ENCODE assay signal across 19 cellular contexts in the genomic region with DNA sequence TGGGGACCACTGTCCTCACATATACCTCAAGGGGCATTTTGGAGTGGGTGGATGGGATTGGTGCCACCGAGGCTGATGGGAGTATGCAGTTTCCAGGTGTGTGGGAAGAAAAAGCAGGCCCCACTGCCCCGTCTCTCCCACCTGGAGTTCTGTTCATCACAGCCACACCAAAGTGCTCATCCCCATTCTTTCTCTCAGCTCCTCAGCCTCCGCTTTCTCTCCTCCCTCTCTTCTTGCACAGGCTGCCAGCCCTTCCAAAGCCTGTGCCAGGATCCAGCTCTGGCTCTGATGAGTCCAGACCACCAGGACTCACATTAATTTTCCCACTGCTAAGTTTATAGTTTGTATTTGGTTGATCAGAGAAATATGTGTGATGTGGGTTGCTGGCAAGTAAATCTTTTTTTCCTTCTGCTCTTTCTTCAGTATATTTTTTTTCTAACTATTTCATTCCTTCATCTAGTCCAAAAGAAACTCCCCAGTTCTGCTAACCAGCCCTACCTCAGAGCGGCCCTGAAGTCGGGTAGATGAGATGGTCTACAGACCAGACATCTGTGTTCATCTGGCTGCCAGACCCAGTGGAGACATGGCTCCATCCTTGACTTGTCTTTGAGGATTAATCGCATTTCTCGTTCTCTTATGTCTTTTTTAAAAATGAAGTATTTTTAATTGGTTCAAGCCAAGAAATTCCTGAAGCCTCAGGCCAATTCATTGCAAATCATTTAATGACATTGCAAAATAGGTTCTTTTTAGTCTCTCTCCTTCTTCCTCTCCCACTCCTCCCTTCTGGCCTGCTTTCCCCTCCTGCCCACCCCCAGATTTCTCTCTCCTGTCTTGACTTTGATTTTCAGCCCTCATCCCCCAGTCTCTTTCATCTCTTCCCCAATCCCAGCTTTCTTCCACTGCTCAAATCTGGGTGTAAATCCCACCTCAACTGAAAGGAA. TPM values are rescaled to one million over a fixed set of nuclear protein-coding genes. Genes with fewer than 3 reads are reported as not detected.
A peak's percentile ranks its signal among the peaks of the same experiment; 100 is the strongest.
DNase-seq lines count a peak whose midpoint lies in the region; ATAC-seq and TF ChIP-seq lines count a peak whose summit lies in the region.
"Had no signal": no experiment of that assay in that cellular context is flagged by ENCODE, and none has a peak within 500 bp of the region (broad histone marks: within the 10 kb centered on the region; RNA-seq: fewer than 3 reads in every experiment).

No MANE protein-coding gene starts in this region.

- H3K27me3 ChIP-seq in colonic mucosa (no peaks in the 10 kb centered on the region), left ventricle myocardium inferior (ENCODE audit: low read depth) (no peaks in the 10 kb centered on the region), psoas muscle (ENCODE audit: insufficient read depth in 3 of 3, low read length in 2 of 3) (no peaks in the 10 kb centered on the region), upper lobe of right lung (no peaks in the 10 kb centered on the region), Caco-2 (replicated peaks; ENCODE audit: control insufficient read depth, insufficient read depth, low read length) (no peaks in the 10 kb centered on the region; the same call in 1 of the 2 replicates), WERI-Rb-1 (ENCODE audit: insufficient read depth, low read depth, severe bottlenecking) (no peaks in the 10 kb centered on the region)
- H3K27me3 ChIP-seq: BLaER1, foreskin keratinocyte, ovary had no signal

- H3K27me3 Mint-ChIP-seq in Caco-2 (ENCODE audit: insufficient read depth, unreplicated experiment) = peaks cover 30% of the 10 kb centered on the region
- H3K27me3 Mint-ChIP-seq: IgD-negative memory B cell had no signal

- no peaks in the 10 kb centered on the region for H3K9me3 ChIP-seq in colonic mucosa
- no peaks in the 10 kb centered on the region for H3K9me3 ChIP-seq in left ventricle myocardium inferior (replicated peaks)
- H3K9me3 ChIP-seq in psoas muscle = no peaks in the 10 kb centered on the region
- no peaks in the 10 kb centered on the region for H3K9me3 ChIP-seq in upper lobe of right lung
- H3K9me3 ChIP-seq in Caco-2 = no peaks in the 10 kb centered on the region
- H3K9me3 ChIP-seq in WERI-Rb-1 (ENCODE audit: severe bottlenecking) = no peaks in the 10 kb centered on the region
- H3K9me3 ChIP-seq: BLaER1, ovary had no signal

- POLR2A ChIA-PET in Caco-2 (lab: Charles Lee) = no interaction called here

- H3K4me3 ChIP-seq in colonic mucosa = no peak overlapping the region
- H3K4me3 ChIP-seq in left ventricle myocardium inferior = no peak overlapping the region
- H3K4me3 ChIP-seq in psoas muscle = no peak overlapping the region
- H3K4me3 ChIP-seq in upper lobe of right lung = no peak overlapping the region
- no peak overlapping the region for H3K4me3 ChIP-seq in Caco-2 (ENCODE audit: low read depth, low read length)
- H3K4me3 ChIP-seq in WERI-Rb-1 (ENCODE audit: low read depth, low read length) = no peak overlapping the region
- H3K4me3 ChIP-seq: BLaER1, ovary had no signal

- H3K4me3 Mint-ChIP-seq in Caco-2 (ENCODE audit: unreplicated experiment) = no peak overlapping the region
- H3K4me3 Mint-ChIP-seq: activated naive CD4-positive, alpha-beta T cell treated with anti-CD3 and anti-CD28 coated beads, Interleukin-2, amount 10 ng/mL, durations not matched to agents 7 days and 5 days; IgD-negative memory B cell had no signal

- WGBS in psoas muscle, 3 donors = 69 to 73% (median 72%) methylated on average over 7 of the region's 7 CpGs

- no peak for DNase-seq in colonic mucosa
- DNase-seq in left ventricle myocardium inferior = no peak
- DNase-seq in psoas muscle = peak; percentile 51 to 69
- no peak for DNase-seq in upper lobe of right lung
- DNase-seq in Caco-2 = no peak
- DNase-seq in WERI-Rb-1 = no peak
- no peak for DNase-seq in stimulated activated naive CD4-positive, alpha-beta T cell (lab: John Stamatoyannopoulos, UW)
- DNase-seq: activated CD8-positive, alpha-beta memory T cell treated with anti-CD3 and anti-CD28 coated beads, Interleukin-2, amount 50 U/mL, for 48 hours; activated naive CD4-positive, alpha-beta T cell treated with anti-CD3 and anti-CD28 coated beads, Interleukin-2, amount 10 ng/mL, durations not matched to agents 7 days and 5 days; DMS153; effector CD8-positive, alpha-beta T cell; foreskin keratinocyte; stimulated activated CD4-positive, alpha-beta T cell treated with anti-CD3 and anti-CD28 coated beads, Interleukin-12 subunit alpha, Interleukin-12 subunit beta, amount 100 ng/mL, for 4 hours; stimulated activated naive CD8-positive, alpha-beta T cell treated with anti-CD3 and anti-CD28 coated beads, Interleukin-15, Interleukin-2, amounts not matched to agents 100 U/mL and 50 U/mL, for 24 hours; T-helper 2 cell had no signal

- CTCF ChIA-PET in Caco-2 (lab: Charles Lee) = no interaction called here

- H3K36me3 Mint-ChIP-seq in Caco-2 (ENCODE audit: insufficient read depth, unreplicated experiment) = peaks cover 4% of the 10 kb centered on the region
- H3K36me3 Mint-ChIP-seq: activated naive CD4-positive, alpha-beta T cell treated with anti-CD3 and anti-CD28 coated beads, Interleukin-2, amount 10 ng/mL, durations not matched to agents 7 days and 5 days had no signal

- H3K4me1 Mint-ChIP-seq in Caco-2 (ENCODE audit: low read depth, unreplicated experiment) = no peaks in the 10 kb centered on the region
- H3K4me1 Mint-ChIP-seq: activated naive CD4-positive, alpha-beta T cell treated with anti-CD3 and anti-CD28 coated beads, Interleukin-2, amount 10 ng/mL, durations not matched to agents 7 days and 5 days had no signal

- intact Hi-C loops in colonic mucosa (cut with DNase I) (no loop called here), left ventricle myocardium inferior (cut with micrococcal nuclease) (no loop called here), psoas muscle (cut with DNase I) (no loop called here), upper lobe of right lung (cut with DNase I) (no loop called here), Caco-2 (cut with micrococcal nuclease; ENCODE audit: unreplicated experiment) (no loop called here)

- no peaks in the 10 kb centered on the region for H3K9me3 Mint-ChIP-seq in Caco-2 (ENCODE audit: unreplicated experiment)
- H3K9me3 Mint-ChIP-seq: activated naive CD4-positive, alpha-beta T cell treated with anti-CD3 and anti-CD28 coated beads, Interleukin-2, amount 10 ng/mL, durations not matched to agents 7 days and 5 days; IgD-negative memory B cell had no signal

- BruUV-seq in Caco-2 (replicated peaks; lab: Mats Ljungman, UMichigan) = no TSS peak

- ATAC-seq in psoas muscle (peak in 3 of 4 donors; percentile 28 to 53 (median 50)), upper lobe of right lung (peak; percentile 29)
- ATAC-seq: stimulated activated naive CD8-positive, alpha-beta T cell treated with anti-CD3 and anti-CD28 coated beads, Interleukin-15, Interleukin-2, amounts not matched to agents 100 U/mL and 50 U/mL, for 24 hours had no signal

- TF ChIP-seq CTCF in colonic mucosa (IDR thresholded peaks at IDR 0.05) (no peak), left ventricle myocardium inferior (IDR thresholded peaks at IDR 0.05; ENCODE audit: borderline replicate concordance) (no peak), psoas muscle (IDR thresholded peaks at IDR 0.05) (no peak), upper lobe of right lung (IDR thresholded peaks at IDR 0.05) (no peak), Caco-2 (IDR thresholded peaks at IDR 0.05; ENCODE audit: insufficient read depth in 1 of 2, low read depth in 1 of 2, low read length in 1 of 2, severe bottlenecking in 1 of 2, unreplicated experiment in 1 of 2) (no peak), WERI-Rb-1 (IDR thresholded peaks at IDR 0.05; ENCODE audit: low read depth, low read length) (no peak)

- no peak overlapping the region for H3K27ac Mint-ChIP-seq in Caco-2 (ENCODE audit: unreplicated experiment)
- H3K27ac Mint-ChIP-seq: activated naive CD4-positive, alpha-beta T cell treated with anti-CD3 and anti-CD28 coated beads, Interleukin-2, amount 10 ng/mL, durations not matched to agents 7 days and 5 days; IgD-negative memory B cell had no signal

- H3K4me1 ChIP-seq in colonic mucosa (no peaks in the 10 kb centered on the region), left ventricle myocardium inferior (peaks cover 22% of the 10 kb centered on the region), psoas muscle (peaks cover 29% of the 10 kb centered on the region), upper lobe of right lung (peaks cover 6% of the 10 kb centered on the region), Caco-2 (no peaks in the 10 kb centered on the region)
- H3K4me1 ChIP-seq: BLaER1 had no signal

- H3K36me3 ChIP-seq in colonic mucosa (no peaks in the 10 kb centered on the region), left ventricle myocardium inferior (no peaks in the 10 kb centered on the region), psoas muscle (ENCODE audit: insufficient read depth in 1 of 2, low read depth in 1 of 2) (no peaks in the 10 kb centered on the region), upper lobe of right lung (no peaks in the 10 kb centered on the region), Caco-2 (ENCODE audit: control insufficient read depth, insufficient read depth, low read length) (no peaks in the 10 kb centered on the region), WERI-Rb-1 (no peaks in the 10 kb centered on the region)
- H3K36me3 ChIP-seq: BLaER1, ovary had no signal

- H3K9ac ChIP-seq in colonic mucosa (ENCODE audit: low read depth in 2 of 2, low read length in 2 of 2) = no peak overlapping the region
- H3K9ac ChIP-seq: BLaER1 had no signal

- H3K27ac ChIP-seq in colonic mucosa = peak overlapping the region; percentile 27
- H3K27ac ChIP-seq in left ventricle myocardium inferior (replicated peaks) = peak overlapping the region; percentile 74
- no peak overlapping the region for H3K27ac ChIP-seq in psoas muscle
- H3K27ac ChIP-seq in upper lobe of right lung = peak overlapping the region; percentile 68
- H3K27ac ChIP-seq in WERI-Rb-1 = no peak overlapping the region
- H3K27ac ChIP-seq: BLaER1, foreskin keratinocyte, RWPE1 had no signal

RNA-seq across cellular contexts. Expression of gene BOC, which starts 49.9 kb away (rescaled TPM):
- total RNA-seq in colonic mucosa (1 to 10 TPM; 1.9 to 9.8 TPM), left ventricle myocardium inferior (6.7 TPM), psoas muscle (10 to 100 TPM in 1 of 4 donors, 1 to 10 TPM in 3; 3.6 to 15.4 (median 4.6) TPM), upper lobe of right lung (6.1 TPM), Caco-2 (2022) (0.35 and 0.73 TPM in 2 replicates)
- polyA plus RNA-seq in psoas muscle = 1 to 10 TPM; 1.1 to 3.8 (median 1.8) TPM

Comparison
In these comparisons a context has a peak if more than half of its experiments do, and no peak if none do; other contexts are left out.
1. DNase-seq: peak in psoas muscle (2 of 2); none in colonic mucosa (single experiment), left ventricle myocardium inferior (single experiment), upper lobe of right lung (single experiment), Caco-2 (0 of 2), WERI-Rb-1 (single experiment) and stimulated activated naive CD4-positive, alpha-beta T cell (0 of 6).
2. H3K27ac ChIP-seq: peak in colonic mucosa (single experiment), left ventricle myocardium inferior (single experiment) and upper lobe of right lung (single experiment); none in psoas muscle (single experiment) and WERI-Rb-1 (single experiment).